18 cellular contexts compared by ENCODE assay signal in genomic region chr6:125015152-125015551, GRCh38. TPM values are rescaled to one million over a fixed set of nuclear protein-coding genes. Genes with fewer than 3 reads are reported as not detected.
DNase-seq lines count a peak whose midpoint lies in the region; ATAC-seq, FAIRE-seq and TF ChIP-seq lines count a peak whose summit lies in the region.
"Had no signal": no experiment of that assay in that cellular context is flagged by ENCODE, and none has a peak within 500 bp of the region (broad histone marks: within the 10 kb centered on the region; RNA-seq: fewer than 3 reads in every experiment).

No MANE protein-coding gene starts in this region.

- H3K27ac ChIP-seq in A549 (peak overlapping the region; percentile 76 to 77; a peak in 4 of 6 replicates), IMR-90 (ENCODE audit: insufficient read depth, low read length) (peak overlapping the region; percentile 100), K562 (ENCODE audit: extremely low read depth, low read depth, low read length) (no peak overlapping the region)
- H3K27ac ChIP-seq: HL-60, Peyer's patch had no signal

- TF ChIP-seq RAD21 in A549 (conservative IDR thresholded peaks at IDR 0.05 in 1 of 2, IDR thresholded peaks at IDR 0.05 in 1 of 2) (no peak), IMR-90 (IDR thresholded peaks at IDR 0.05; ENCODE audit: low read length) (no peak), K562 (CRISPR knock-in tag; conservative IDR thresholded peaks at IDR 0.05 in 1 of 2, IDR thresholded peaks at IDR 0.05 in 1 of 2) (no peak)

- H3K27me3 Mint-ChIP-seq in osteocyte (ENCODE audit: unreplicated experiment), result no peaks in the 10 kb centered on the region
- H3K27me3 Mint-ChIP-seq in stimulated activated memory B cell treated with anti-CD40 and anti-IgM and Interleukin-4, amounts not matched to agents 10 μg/mL and 1 μg/mL and 100 μg/mL, for 72 hours, result no peaks in the 10 kb centered on the region
- H3K27me3 Mint-ChIP-seq: IgD-negative memory B cell had no signal

- H3K9me1 ChIP-seq in IMR-90 (ENCODE audit: insufficient read depth, low read length) (peaks cover 4% of the 10 kb centered on the region), K562 (ENCODE audit: control insufficient read depth, insufficient read depth, low read length) (no peaks in the 10 kb centered on the region)

- peaks cover 17 to 48% of the 10 kb centered on the region in 2 experiments; a peak in 3 of 4 replicates for H3K79me1 ChIP-seq in IMR-90 (ENCODE audit: low read depth in 1 of 2, low read length in 2 of 2)

- H3K4me3 Mint-ChIP-seq in osteocyte (ENCODE audit: unreplicated experiment), result no peak overlapping the region
- H3K4me3 Mint-ChIP-seq in stimulated activated memory B cell treated with anti-CD40 and anti-IgM and Interleukin-4, amounts not matched to agents 10 μg/mL and 1 μg/mL and 100 μg/mL, for 72 hours, result no peak overlapping the region
- H3K4me3 Mint-ChIP-seq: CD8-positive, alpha-beta memory T cell; IgD-negative memory B cell had no signal

- no peak overlapping the region for H3K14ac ChIP-seq in IMR-90 (replicated peaks; ENCODE audit: low read depth, low read length)

- peak overlapping the region; percentile 92 for H2BK5ac ChIP-seq in IMR-90 (ENCODE audit: low read depth, low read length, poor library complexity, severe bottlenecking)

- H3K4me1 ChIP-seq in A549 (peaks cover 45% of the 10 kb centered on the region), IMR-90 (ENCODE audit: control insufficient read depth, insufficient read depth, low read length) (peaks cover 14% of the 10 kb centered on the region), K562 (replicated peaks in 1 of 2; ENCODE audit: control insufficient read depth in 2 of 2, insufficient read depth in 2 of 2, low read length in 2 of 2) (peaks cover 3 to 20% of the 10 kb centered on the region in 2 experiments; a peak in 4 of 5 replicates)
- H3K4me1 ChIP-seq: Peyer's patch had no signal

- H2AFZ ChIP-seq in IMR-90 (replicated peaks; ENCODE audit: low read length, poor library complexity) (no peak overlapping the region), K562 (ENCODE audit: low read depth, low read length) (no peak overlapping the region)

- no peak overlapping the region for H3K9ac ChIP-seq in IMR-90 (ENCODE audit: low read depth, low read length)
- no peak overlapping the region for H3K9ac ChIP-seq in K562 (ENCODE audit: insufficient read depth in 1 of 2, low read depth in 2 of 2, low read length in 2 of 2)
- H3K9ac ChIP-seq: BLaER1 treated with 17β-estradiol and CSF1 and Interleukin-3, amounts not matched to agents 10 nM and 100 nM had no signal

- no peak for DNase-seq in A549 (ENCODE audit: low read depth in 1 of 2, low spot score in 1 of 2)
- no peak for DNase-seq in IMR-90
- DNase-seq in K562 (ENCODE audit: extremely low read depth in 1 of 4, low spot score in 3 of 4), result no peak
- DNase-seq in osteocyte (ENCODE audit: extremely low spot score, unreplicated experiment), result no peak
- no peak for DNase-seq in cerebellar nuclear complex (lab: John Stamatoyannopoulos, UW)
- DNase-seq: CD8-positive, alpha-beta memory T cell; DMS79; MG63; NCI-H1048; NCI-H1436; NCI-H526; Peyer's patch had no signal

- WGBS in A549 (ENCODE audit: missing lambda C conversion rate), result 94% methylated on average over 4 of the region's 4 CpGs
- no CpG with 5 or more reads among the region's 4 CpGs for WGBS in IMR-90 (ENCODE audit: extremely low coverage in 2 of 2, insufficient read length in 1 of 2), 2 experiments
- 84% methylated on average over 4 of the region's 4 CpGs for WGBS in K562 (ENCODE audit: insufficient coverage, low coverage, missing lambda C conversion rate)

- peak overlapping the region; percentile 97; the same call in 1 of the 2 replicates for H4K91ac ChIP-seq in IMR-90 (ENCODE audit: insufficient read depth, low read depth, low read length)

- H3K9me3 ChIP-seq in A549 (no peaks in the 10 kb centered on the region), IMR-90 (ENCODE audit: control insufficient read depth, insufficient read depth, low read length) (no peaks in the 10 kb centered on the region), K562 (replicated peaks; ENCODE audit: control insufficient read depth, insufficient read depth, low read depth, low read length) (no peaks in the 10 kb centered on the region)
- H3K9me3 ChIP-seq: BLaER1 treated with 17β-estradiol and CSF1 and Interleukin-3, amounts not matched to agents 10 nM and 100 nM; MG63; Peyer's patch had no signal

- TF ChIP-seq POLR2A in A549 (IDR thresholded peaks at IDR 0.05; ENCODE audit: low read length) (no peak), IMR-90 (IDR thresholded peaks at IDR 0.05; ENCODE audit: low read depth, low read length) (no peak), K562 (conservative IDR thresholded peaks at IDR 0.05) (no peak)

- H2BK15ac ChIP-seq in IMR-90 (ENCODE audit: low read depth, low read length), result peak overlapping the region; percentile 98; the same call in 1 of the 3 replicates

- no peak overlapping the region for H2AK5ac ChIP-seq in IMR-90 (ENCODE audit: low read depth, low read length)

- H2AK9ac ChIP-seq in IMR-90 (replicated peaks; ENCODE audit: low read depth, low read length, poor library complexity), result no peak overlapping the region

- no peaks in the 10 kb centered on the region for H4K20me1 ChIP-seq in IMR-90 (ENCODE audit: insufficient read depth, low read length)
- no peaks in the 10 kb centered on the region for H4K20me1 ChIP-seq in K562 (replicated peaks; ENCODE audit: control insufficient read depth, insufficient read depth, low read length)
- H4K20me1 ChIP-seq: BLaER1 treated with 17β-estradiol and CSF1 and Interleukin-3, amounts not matched to agents 10 nM and 100 nM had no signal

- no peak for TF ChIP-seq CTCF in A549 (IDR thresholded peaks at IDR 0.05)
- TF ChIP-seq CTCF in IMR-90 (conservative IDR thresholded peaks at IDR 0.05; ENCODE audit: low read depth, low read length), result no peak
- no peak for TF ChIP-seq CTCF in K562 (IDR thresholded peaks at IDR 0.05 in 2 of 3, conservative IDR thresholded peaks at IDR 0.05 in 1 of 3; ENCODE audit: insufficient read depth in 2 of 3, low read depth in 1 of 3, low read length in 3 of 3)
- no peak for TF ChIP-seq CTCF in osteocyte (IDR thresholded peaks at IDR 0.05)

- H4K5ac ChIP-seq in IMR-90 (ENCODE audit: low read depth, low read length), result no peak overlapping the region

- TF ChIP-seq EP300 in A549 (IDR thresholded peaks at IDR 0.05), result no peak
- TF ChIP-seq EP300 in K562 (IDR thresholded peaks at IDR 0.05; ENCODE audit: low read length), result no peak

- H3K36me3 Mint-ChIP-seq in osteocyte (ENCODE audit: unreplicated experiment), result peaks cover 18% of the 10 kb centered on the region
- no peaks in the 10 kb centered on the region for H3K36me3 Mint-ChIP-seq in stimulated activated memory B cell treated with anti-CD40 and anti-IgM and Interleukin-4, amounts not matched to agents 10 μg/mL and 1 μg/mL and 100 μg/mL, for 72 hours
- H3K36me3 Mint-ChIP-seq: CD8-positive, alpha-beta memory T cell; IgD-negative memory B cell had no signal

- no peak overlapping the region for H2BK20ac ChIP-seq in IMR-90 (ENCODE audit: low read depth, low read length)

- no peak overlapping the region for H3K56ac ChIP-seq in IMR-90 (ENCODE audit: extremely low read depth, insufficient read depth, low read length)

- intact Hi-C loops in IMR-90 (cut with micrococcal nuclease), result loop anchor here (2.0 kb wide), 1 partner anchor 50 kb away; no protein-coding TSS in a partner anchor
- intact Hi-C loops in K562 (cut with micrococcal nuclease), result loop anchor here (2.0 kb wide), 1 partner anchor 50 kb away; no protein-coding TSS in a partner anchor

- CTCF ChIA-PET in A549 (lab: Yijun Ruan, JAX), result no interaction called here
- CTCF ChIA-PET in IMR-90 (lab: Yijun Ruan, JAX), result no interaction called here
- CTCF ChIA-PET in K562 (lab: Yijun Ruan, JAX; ENCODE audit: low intra/inter-chr PET ratio), result no interaction called here

- H3K23ac ChIP-seq in IMR-90 (ENCODE audit: low read depth, low read length), result no peak overlapping the region; the same call in 1 of the 2 replicates

- dilution Hi-C loops in IMR-90 (cut with HindIII; ENCODE audit: low sequenced_read_pairs, unreplicated experiment), result no loop called here

- H2BK120ac ChIP-seq in IMR-90 (ENCODE audit: low read depth, low read length), result peak overlapping the region; percentile 96; the same call in 1 of the 2 replicates

- peak overlapping the region; percentile 96 to 97; a peak in 3 of 4 replicates for H4K8ac ChIP-seq in IMR-90 (ENCODE audit: low read depth in 2 of 2, low read length in 2 of 2)

- H3K27me3 ChIP-seq in IMR-90 (ENCODE audit: control insufficient read depth, insufficient read depth, low read length) (no peaks in the 10 kb centered on the region), K562 (ENCODE audit: control insufficient read depth in 2 of 2, insufficient read depth in 2 of 2, low read length in 2 of 2) (no peaks in the 10 kb centered on the region)
- H3K27me3 ChIP-seq: BLaER1 treated with 17β-estradiol and CSF1 and Interleukin-3, amounts not matched to agents 10 nM and 100 nM; MG63; Peyer's patch had no signal

- H3K4me1 Mint-ChIP-seq in osteocyte (ENCODE audit: unreplicated experiment), result peaks cover 43% of the 10 kb centered on the region
- no peaks in the 10 kb centered on the region for H3K4me1 Mint-ChIP-seq in stimulated activated memory B cell treated with anti-CD40 and anti-IgM and Interleukin-4, amounts not matched to agents 10 μg/mL and 1 μg/mL and 100 μg/mL, for 72 hours
- H3K4me1 Mint-ChIP-seq: CD8-positive, alpha-beta memory T cell; IgD-negative memory B cell had no signal

- in situ Hi-C loops in IMR-90 (cut with MboI; ENCODE audit: low sequenced_read_pairs), result no loop called here
- in situ Hi-C loops in K562 (cut with MboI), result no loop called here

- POLR2A ChIA-PET in A549 (lab: Yijun Ruan, JAX) (no interaction called here), IMR-90 (lab: Charles Lee; ENCODE audit: unreplicated experiment) (interaction anchor here (1.1 kb wide), 1 partner anchor 11 kb away, joined by 3 read pairs; no protein-coding TSS in a partner anchor), K562 (lab: Yijun Ruan, JAX) (interaction anchor here (1.8 kb wide), 1 partner anchor 12 kb away, joined by 7 read pairs; no protein-coding TSS in a partner anchor)

- H3K18ac ChIP-seq in IMR-90 (ENCODE audit: low read depth, low read length), result peak overlapping the region; percentile 99

- no peaks in the 10 kb centered on the region for H3K9me3 Mint-ChIP-seq in osteocyte (ENCODE audit: unreplicated experiment)
- no peaks in the 10 kb centered on the region for H3K9me3 Mint-ChIP-seq in stimulated activated memory B cell treated with anti-CD40 and anti-IgM and Interleukin-4, amounts not matched to agents 10 μg/mL and 1 μg/mL and 100 μg/mL, for 72 hours
- H3K9me3 Mint-ChIP-seq: CD8-positive, alpha-beta memory T cell; IgD-negative memory B cell had no signal

- peak overlapping the region; percentile 50 for H3K27ac Mint-ChIP-seq in osteocyte (ENCODE audit: unreplicated experiment)
- no peak overlapping the region for H3K27ac Mint-ChIP-seq in stimulated activated memory B cell treated with anti-CD40 and anti-IgM and Interleukin-4, amounts not matched to agents 10 μg/mL and 1 μg/mL and 100 μg/mL, for 72 hours
- H3K27ac Mint-ChIP-seq: CD8-positive, alpha-beta memory T cell; IgD-negative memory B cell had no signal

- H3K4ac ChIP-seq in IMR-90 (ENCODE audit: low read depth, low read length), result peak overlapping the region; percentile 91; the same call in 1 of the 2 replicates

- H3K79me2 ChIP-seq in K562 (ENCODE audit: control insufficient read depth, insufficient read depth, low read length), result peaks cover 25% of the 10 kb centered on the region; the same call in 2 of the 3 replicates

- BruUV-seq in IMR-90 (replicated peaks; lab: Mats Ljungman, UMichigan) (no TSS peak), K562 (replicated peaks; lab: Mats Ljungman, UMichigan) (no TSS peak)

- ATAC-seq in A549, result no peak
- no peak for ATAC-seq in IMR-90 (ENCODE audit: low read depth)
- no peak for ATAC-seq in K562
- no peak for ATAC-seq in stimulated activated memory B cell treated with anti-CD40 and anti-IgM and Interleukin-4, amounts not matched to agents 10 μg/mL and 1 μg/mL and 100 μg/mL, for 72 hours
- no peak for ATAC-seq in HG03175 (IDR thresholded peaks at IDR 0.05; ENCODE audit: unreplicated experiment)

- H3K4me2 ChIP-seq in A549 (no peak overlapping the region; the same call in 2 of the 3 replicates), IMR-90 (ENCODE audit: low read depth, low read length) (no peak overlapping the region), K562 (ENCODE audit: insufficient read depth, low read length) (no peak overlapping the region)

- H3K4me3 ChIP-seq in A549, result no peak overlapping the region
- no peak overlapping the region for H3K4me3 ChIP-seq in IMR-90 (ENCODE audit: insufficient read depth, low read depth, low read length)
- no peak overlapping the region for H3K4me3 ChIP-seq in K562
- H3K4me3 ChIP-seq: BLaER1 treated with 17β-estradiol and CSF1 and Interleukin-3, amounts not matched to agents 10 nM and 100 nM; MG63; Peyer's patch had no signal

- FAIRE-seq in A549 (lab: Jason Lieb, UNC) (no peak), K562 (lab: Jason Lieb, UNC) (no peak)
- FAIRE-seq: H1 had no signal

- H3K36me3 ChIP-seq in IMR-90 (ENCODE audit: control insufficient read depth, insufficient read depth, low read length) (no peaks in the 10 kb centered on the region), K562 (ENCODE audit: control insufficient read depth, insufficient read depth, low read length) (peaks cover 16% of the 10 kb centered on the region; the same call in 2 of the 3 replicates)
- H3K36me3 ChIP-seq: BLaER1 treated with 17β-estradiol and CSF1 and Interleukin-3, amounts not matched to agents 10 nM and 100 nM; MG63; Peyer's patch had no signal

RNA-seq across cellular contexts. Expression of gene RNF217, which starts 52.9 kb away (rescaled TPM):
- 20.0 and 22.3 TPM in 2 replicates for polyA plus RNA-seq in A549 (2011; rRNA removed)
- polyA plus RNA-seq in A549 (2012; cell fraction: cytosol; rRNA removed), result 4.9 and 5.0 TPM in 2 replicates
- polyA plus RNA-seq in A549 (2012; cell fraction: nucleus; rRNA removed), result 3.7 and 6.1 TPM in 2 replicates
- polyA plus RNA-seq in A549 (2017; fragmentation: RNase III; extraction: RNeasy Plus Mini Kit Qiagen cat#74134 plus additional on column Dnase treatment), result 4.7 to 9.9 TPM (median 5.7 TPM) in 3 replicates
- polyA minus RNA-seq in A549 (2011; rRNA and poly(A)+ RNA removed), result 40.8 and 46.5 TPM in 2 replicates
- 16.7 and 20.4 TPM in 2 replicates for total RNA-seq in IMR-90 (2012; rRNA removed)
- polyA plus RNA-seq in IMR-90 (2012; rRNA removed), result 11.7 TPM in 2 replicates
- 2.5 and 2.7 TPM in 2 replicates for polyA plus RNA-seq in IMR-90 (2012; cell fraction: cytosol; rRNA removed)
- polyA plus RNA-seq in IMR-90 (2012; cell fraction: nucleus; rRNA removed; ENCODE audit: low replicate concordance), result 7.8 and 59.2 TPM in 2 replicates
- 38.7 and 108 TPM in 2 replicates for total RNA-seq in K562 (2011; cell fraction: chromatin; rRNA removed; ENCODE audit: low replicate concordance)
- total RNA-seq in K562 (2011; cell fraction: nucleolus; rRNA removed), result 21.5 and 25.4 TPM in 2 replicates
- total RNA-seq in K562 (2011; cell fraction: nucleoplasm; rRNA removed), result 49.3 and 95.0 TPM in 2 replicates
- 11.8 and 13.8 TPM in 2 replicates for total RNA-seq in K562 (2014; rRNA removed)
- total RNA-seq in K562 (2014; rRNA removed; fragmentation: Illumina TruSeq; extraction: Trizol), result 18.7 and 20.6 TPM in 2 replicates
- total RNA-seq in K562 (2015; rRNA removed; fragmentation: Illumina TruSeq; extraction: Trizol), result 14.4 TPM in 2 replicates
- total RNA-seq in K562 (2021), result 25.6 and 26.5 TPM in 2 replicates
- 20.3 and 25.0 TPM in 2 replicates for polyA plus RNA-seq in K562 (2011; rRNA removed)
- 5.9 and 15.0 TPM in 2 replicates for polyA plus RNA-seq in K562 (2011; cell fraction: cytosol; rRNA removed)
- polyA plus RNA-seq in K562 (2011; cell fraction: nucleus; rRNA removed), result 58.9 and 61.8 TPM in 2 replicates
- 5.7 and 11.9 TPM in 2 replicates for polyA plus RNA-seq in K562 (2012)
- 10.9 and 12.0 TPM in 2 replicates for polyA plus RNA-seq in K562 (2014; fragmentation: Illumina TruSeq; extraction: Trizol)
- polyA plus RNA-seq in K562 (2014; fragmentation: Nextera tagmentation; extraction: Ambion mirVana), result 1 to 10 TPM; 2.9 to 4.0 TPM
- polyA plus RNA-seq in K562 (2014; rRNA removed), result 6.4 and 9.6 TPM in 2 replicates
- 77.9 and 82.9 TPM in 2 replicates for polyA minus RNA-seq in K562 (2011; rRNA and poly(A)+ RNA removed)
- polyA minus RNA-seq in K562 (2011; cell fraction: cytosol; rRNA and poly(A)+ RNA removed), result 30.2 and 36.7 TPM in 2 replicates
- polyA minus RNA-seq in K562 (2011; cell fraction: nucleus; rRNA and poly(A)+ RNA removed), result 49.7 and 70.3 TPM in 2 replicates
- 55.2 and 75.7 TPM in 2 replicates for total RNA-seq in osteocyte
- polyA plus RNA-seq: CD8-positive, alpha-beta memory T cell; IgD-negative memory B cell had no signal

Comparison
In these comparisons a context has a peak if more than half of its experiments do, and no peak if none do; other contexts are left out.
1. Of the 35 proteins assayed by ChIP-seq in both K562 and A549: peak only in K562: none; only in A549: MAFK; in both: none; in neither: 34.